1 cellular context compared by ENCODE assay signal in genomic region chr17:45248132-45248936, GRCh38.
TF ChIP-seq lines count a peak whose summit lies in the region.

No MANE protein-coding gene starts in this region.

TF ChIP-seq in H1, 55 proteins besides CTCF, POLR2A, EP300 and RAD21:
- TF ChIP-seq BCL11A (IDR thresholded peaks at IDR 0.05; ENCODE audit: low read depth in 2 of 2, low read length in 2 of 2), result no peak
- TF ChIP-seq TAF7 (optimal IDR thresholded peaks at IDR 0.05; ENCODE audit: borderline replicate concordance, low read depth, low read length), result no peak
- TF ChIP-seq PHF8 (conservative IDR thresholded peaks at IDR 0.05; ENCODE audit: low read depth, low read length), result peak; percentile 71; the same call in 1 of the 2 replicates
- TF ChIP-seq CTBP2 (IDR thresholded peaks at IDR 0.05; ENCODE audit: borderline replicate concordance, insufficient read depth, insufficient read length, low read length), result no peak
- TF ChIP-seq KDM4A (IDR thresholded peaks at IDR 0.05; ENCODE audit: low read depth, low read length, severe bottlenecking), result peak; percentile 38
- 0 out of 2 replicates have a peak, but pooled peaks have one; percentile 23 for TF ChIP-seq POLR2AphosphoS5 (IDR thresholded peaks at IDR 0.05; ENCODE audit: low read depth, low read length)
- TF ChIP-seq ATF2 (IDR thresholded peaks at IDR 0.05; ENCODE audit: low read length), result no peak
- 0 out of 2 replicates have a peak, but pooled peaks have one; percentile 10 for TF ChIP-seq YY1 (IDR thresholded peaks at IDR 0.05; ENCODE audit: low read depth, low read length)
- TF ChIP-seq CREB1 (IDR thresholded peaks at IDR 0.05), result no peak; the same call in 1 of the 2 replicates
- TF ChIP-seq CHD7 (IDR thresholded peaks at IDR 0.05; ENCODE audit: insufficient replicate concordance, low read length), result no peak
- no peak for TF ChIP-seq CBX5 (IDR thresholded peaks at IDR 0.05; ENCODE audit: low read depth, low read length)
- TF ChIP-seq RBBP5 (IDR thresholded peaks at IDR 0.05; ENCODE audit: borderline replicate concordance, low read depth, low read length), result no peak
- TF ChIP-seq ASH2L (IDR thresholded peaks at IDR 0.05; ENCODE audit: low read length), result no peak
- TF ChIP-seq CHD2 (IDR thresholded peaks at IDR 0.05; ENCODE audit: low read length), result no peak
- TF ChIP-seq SAP30 (IDR thresholded peaks at IDR 0.05; ENCODE audit: insufficient read depth, insufficient replicate concordance, low read length), result peak; percentile 45
